Comparison of ENCODE assay signal across 6 cellular contexts in the genomic region with DNA sequence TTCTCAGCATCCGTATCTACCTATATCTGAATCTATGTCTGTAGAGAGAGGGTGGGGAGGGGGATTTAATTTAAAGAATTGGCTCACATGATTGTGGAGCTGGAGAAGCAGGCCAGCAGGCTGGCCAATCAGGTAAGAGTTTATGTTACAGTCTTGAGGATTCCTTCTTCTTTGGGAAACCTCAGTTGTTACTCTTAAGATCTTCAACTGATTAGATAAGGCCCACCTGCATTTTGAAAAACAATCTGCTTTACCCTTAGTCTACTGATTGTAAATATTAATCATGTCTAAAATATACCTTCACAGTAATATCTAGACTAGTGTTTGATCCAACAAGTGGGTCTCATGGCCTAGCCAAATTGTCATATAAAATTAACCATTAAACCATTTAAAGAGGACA.
"Had no signal": no experiment of that assay in that cellular context is flagged by ENCODE, and none has a peak within 500 bp of the region (broad histone marks: within the 10 kb centered on the region; RNA-seq: fewer than 3 reads in every experiment).

No MANE protein-coding gene starts in this region.

- FAIRE-seq: HepG2, HTR-8/SVneo had no signal

- H3K4me3 Mint-ChIP-seq: IgD-negative memory B cell had no signal

- H3K4me1 Mint-ChIP-seq: IgD-negative memory B cell had no signal

- H3K27me3 Mint-ChIP-seq: IgD-negative memory B cell had no signal

- H3K27ac ChIP-seq: HL-60 had no signal

- ATAC-seq: HepG2 had no signal

- H3K36me3 Mint-ChIP-seq: IgD-negative memory B cell had no signal

- DNase-seq: KBM-7, KG1 had no signal

- H3K27ac Mint-ChIP-seq: IgD-negative memory B cell had no signal
